ENCODE assay signal across 16 cellular contexts in the genomic region with DNA sequence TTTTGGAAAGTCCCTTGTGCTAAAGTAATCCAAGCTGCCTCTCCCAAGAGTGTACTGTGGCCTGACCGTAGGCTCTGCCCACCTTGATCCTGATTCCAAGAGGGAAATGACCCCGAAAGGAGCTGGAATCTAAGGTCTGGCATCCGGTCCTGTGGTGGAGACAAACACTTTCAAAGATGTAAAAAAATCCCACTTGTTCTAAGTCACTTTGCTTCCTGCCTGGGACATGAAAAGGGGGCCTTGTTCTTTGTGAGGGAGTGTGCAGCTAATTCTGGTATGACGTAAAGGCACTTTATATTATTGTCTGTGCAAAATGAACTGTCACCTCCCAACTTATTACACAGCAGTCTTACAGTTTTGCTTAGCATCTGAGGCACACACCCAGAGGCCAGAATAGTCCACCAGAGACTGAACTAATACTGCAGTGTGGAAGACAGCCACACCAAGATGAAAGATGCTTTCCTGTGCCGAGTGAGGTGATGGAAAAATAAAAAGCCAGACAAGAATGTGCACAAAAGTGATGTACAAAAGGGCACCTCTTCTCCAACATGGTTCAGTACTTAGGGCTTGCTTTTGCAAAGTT.
"Had no signal": no experiment of that assay in that cellular context is flagged by ENCODE, and none has a peak within 500 bp of the region (broad histone marks: within the 10 kb centered on the region; RNA-seq: fewer than 3 reads in every experiment).

No MANE protein-coding gene starts in this region.

- DNase-seq: effector memory CD4-positive, alpha-beta T cell; gastrocnemius medialis; heart right ventricle; hypothalamus; kidney glomerular epithelial cell; left ventricle myocardium inferior; lower lobe of right lung; naive B cell; nephron progenitor cell; ovary; right cardiac atrium; stimulated activated CD4-positive, alpha-beta T cell treated with anti-CD3 and anti-CD28 coated beads, Interleukin-4, amount 100 ng/mL, for 1 hour; tibial artery; upper lobe of left lung had no signal

- ATAC-seq: esophagus mucosa; heart right ventricle; lower lobe of right lung; right cardiac atrium; stimulated activated memory B cell treated with anti-CD40 and anti-IgM and Interleukin-4, amounts not matched to agents 10 μg/mL and 1 μg/mL and 100 μg/mL, for 72 hours had no signal
